Comparison of ENCODE assay signal across 1 cellular context in genomic region chr19:41311072-41311471, GRCh38.
TF ChIP-seq lines count a peak whose summit lies in the region.

No MANE protein-coding gene starts in this region.

TF ChIP-seq in IMR-90, 13 proteins besides CTCF, POLR2A, EP300 and RAD21 (continued from another document):
- no peak for TF ChIP-seq ELK1 (IDR thresholded peaks at IDR 0.05; ENCODE audit: borderline replicate concordance, low read depth, low read length)
- TF ChIP-seq BHLHE40 (IDR thresholded peaks at IDR 0.05; ENCODE audit: low read depth, low read length), result no peak
- TF ChIP-seq RCOR1 (IDR thresholded peaks at IDR 0.05; ENCODE audit: insufficient replicate concordance, low read length), result no peak
- no peak for TF ChIP-seq CEBPB (IDR thresholded peaks at IDR 0.05; ENCODE audit: low read depth, low read length)
- no peak for TF ChIP-seq SMC3 (IDR thresholded peaks at IDR 0.05; ENCODE audit: low read depth, low read length)
- TF ChIP-seq RFX5 (IDR thresholded peaks at IDR 0.05; ENCODE audit: low read depth, low read length), result no peak
